In genomic region chr1:8392522-8392921, GRCh38 we compare ENCODE assay signal across 21 cellular contexts.
A peak's percentile ranks its signal among the peaks of the same experiment; 100 is the strongest.
DNase-seq lines count a peak whose midpoint lies in the region; ATAC-seq and TF ChIP-seq lines count a peak whose summit lies in the region.
"Had no signal": no experiment of that assay in that cellular context is flagged by ENCODE, and none has a peak within 500 bp of the region (broad histone marks: within the 10 kb centered on the region; RNA-seq: fewer than 3 reads in every experiment).

No MANE protein-coding gene starts in this region.

- peaks cover 64% of the 10 kb centered on the region for H3K36me3 Mint-ChIP-seq in CD4-positive, alpha-beta T cell (ENCODE audit: low read depth)
- peaks cover 17% of the 10 kb centered on the region for H3K36me3 Mint-ChIP-seq in activated T-helper 1 cell treated with anti-CD3 and anti-CD28 coated beads, Interleukin-12 subunit alpha, Interleukin-12 subunit beta, Interleukin-2, Interleukin-4 antibody, amounts not matched to agents 30 ng/mL and 10 ng/mL and 1 ng/mL, durations not matched to agents 14 hours and 24 hours and 36 hours (ENCODE audit: low read depth)

- no peaks in the 10 kb centered on the region for H3K9me3 Mint-ChIP-seq in CD4-positive, alpha-beta T cell
- H3K9me3 Mint-ChIP-seq in activated T-helper 1 cell treated with anti-CD3 and anti-CD28 coated beads, Interleukin-12 subunit alpha, Interleukin-12 subunit beta, Interleukin-2, Interleukin-4 antibody, amounts not matched to agents 30 ng/mL and 10 ng/mL and 1 ng/mL, durations not matched to agents 14 hours and 24 hours and 36 hours, result no peaks in the 10 kb centered on the region
- H3K9me3 Mint-ChIP-seq: stimulated activated memory B cell treated with anti-CD40 and anti-IgM and Interleukin-4, amounts not matched to agents 10 μg/mL and 1 μg/mL and 100 μg/mL, for 72 hours; T-helper 1 cell treated with Interleukin-12 subunit alpha and Interleukin-12 subunit beta and Interleukin-4 antibody, amounts not matched to agents 30 μg/mL and 1 μg/mL, for 36 hours had no signal

- H3K27ac ChIP-seq in ACC112 (ENCODE audit: low read depth, low read length) (peak overlapping the region; percentile 100; the same call in 1 of the 2 replicates), muscle layer of colon (ENCODE audit: low read depth, low read length) (peak overlapping the region; percentile 3)
- H3K27ac ChIP-seq in CD4-positive, alpha-beta T cell (ENCODE audit: low read depth, low read length), result no peak overlapping the region
- H3K27ac ChIP-seq: hepatocyte, lower lobe of right lung, right lobe of liver had no signal

- H3K27me3 Mint-ChIP-seq in CD4-positive, alpha-beta T cell, result no peaks in the 10 kb centered on the region
- H3K27me3 Mint-ChIP-seq in activated T-helper 1 cell treated with anti-CD3 and anti-CD28 coated beads, Interleukin-12 subunit alpha, Interleukin-12 subunit beta, Interleukin-2, Interleukin-4 antibody, amounts not matched to agents 30 ng/mL and 10 ng/mL and 1 ng/mL, durations not matched to agents 14 hours and 24 hours and 36 hours (ENCODE audit: insufficient read depth), result no peaks in the 10 kb centered on the region
- H3K27me3 Mint-ChIP-seq: stimulated activated memory B cell treated with anti-CD40 and anti-IgM and Interleukin-4, amounts not matched to agents 10 μg/mL and 1 μg/mL and 100 μg/mL, for 72 hours had no signal

- H3K27me3 ChIP-seq in ACC112 (ENCODE audit: insufficient read depth, low read length) (no peaks in the 10 kb centered on the region), muscle layer of colon (ENCODE audit: control insufficient read depth in 1 of 2, insufficient read depth in 2 of 2, low read length in 2 of 2) (no peaks in the 10 kb centered on the region)
- no peaks in the 10 kb centered on the region for H3K27me3 ChIP-seq in CD4-positive, alpha-beta T cell (ENCODE audit: control insufficient read depth, insufficient read depth, low read length)
- H3K27me3 ChIP-seq: ascending aorta, BE2C, hepatocyte, right lobe of liver, thyroid gland had no signal

- no peak overlapping the region for H3K9ac ChIP-seq in muscle layer of colon (ENCODE audit: low read length)

- H3K79me2 ChIP-seq in ACC112 (ENCODE audit: control insufficient read depth, insufficient read depth, low read length, unreplicated experiment), result peaks cover 69% of the 10 kb centered on the region

- peaks cover 94% of the 10 kb centered on the region for H3K4me1 Mint-ChIP-seq in CD4-positive, alpha-beta T cell (ENCODE audit: low read depth)
- H3K4me1 Mint-ChIP-seq in activated T-helper 1 cell treated with anti-CD3 and anti-CD28 coated beads, Interleukin-12 subunit alpha, Interleukin-12 subunit beta, Interleukin-2, Interleukin-4 antibody, amounts not matched to agents 30 ng/mL and 10 ng/mL and 1 ng/mL, durations not matched to agents 14 hours and 24 hours and 36 hours (ENCODE audit: low read depth), result peaks cover 71% of the 10 kb centered on the region

- no peak for DNase-seq in CD4-positive, alpha-beta T cell
- no peak for DNase-seq in activated T-helper 1 cell treated with anti-CD3 and anti-CD28 coated beads, Interleukin-12 subunit alpha, Interleukin-12 subunit beta, Interleukin-2, Interleukin-4 antibody, amounts not matched to agents 30 ng/mL and 10 ng/mL and 1 ng/mL, durations not matched to agents 14 hours and 24 hours and 36 hours (ENCODE audit: low spot score)
- no peak for DNase-seq in superior temporal gyrus (ENCODE audit: extremely low spot score)
- DNase-seq: activated gamma-delta T cell, BE2C, Calu3, lower lobe of right lung, NCI-H1105 treated with DMSO at 0.1 percent for 48 hours, NCI-H526 treated with DMSO at 0.1 percent for 48 hours, OCI-M1, SIG-M5, thyroid gland had no signal

- H3K27ac Mint-ChIP-seq in CD4-positive, alpha-beta T cell, result peak overlapping the region; percentile 57
- peak overlapping the region; percentile 45 for H3K27ac Mint-ChIP-seq in activated T-helper 1 cell treated with anti-CD3 and anti-CD28 coated beads, Interleukin-12 subunit alpha, Interleukin-12 subunit beta, Interleukin-2, Interleukin-4 antibody, amounts not matched to agents 30 ng/mL and 10 ng/mL and 1 ng/mL, durations not matched to agents 14 hours and 24 hours and 36 hours
- H3K27ac Mint-ChIP-seq: stimulated activated memory B cell treated with anti-CD40 and anti-IgM and Interleukin-4, amounts not matched to agents 10 μg/mL and 1 μg/mL and 100 μg/mL, for 72 hours; T-helper 1 cell treated with Interleukin-12 subunit alpha and Interleukin-12 subunit beta and Interleukin-4 antibody, amounts not matched to agents 30 μg/mL and 1 μg/mL, for 36 hours had no signal

- H3K4me3 ChIP-seq in ACC112 (ENCODE audit: low read depth, low read length), result no peak overlapping the region
- H3K4me3 ChIP-seq in muscle layer of colon (ENCODE audit: low read depth in 1 of 2, low read length in 2 of 2), result no peak overlapping the region
- H3K4me3 ChIP-seq: ascending aorta, hepatocyte, lower lobe of right lung, right lobe of liver, thyroid gland had no signal

- CTCF ChIA-PET in CD4-positive, alpha-beta T cell (lab: Charles Lee), result interaction anchor here (1.8 kb wide), 1 partner anchor 17 kb away, joined by 7 read pairs; no protein-coding TSS in a partner anchor

- H3K4me3 Mint-ChIP-seq in CD4-positive, alpha-beta T cell, result no peak overlapping the region
- H3K4me3 Mint-ChIP-seq in activated T-helper 1 cell treated with anti-CD3 and anti-CD28 coated beads, Interleukin-12 subunit alpha, Interleukin-12 subunit beta, Interleukin-2, Interleukin-4 antibody, amounts not matched to agents 30 ng/mL and 10 ng/mL and 1 ng/mL, durations not matched to agents 14 hours and 24 hours and 36 hours, result no peak overlapping the region
- H3K4me3 Mint-ChIP-seq: stimulated activated memory B cell treated with anti-CD40 and anti-IgM and Interleukin-4, amounts not matched to agents 10 μg/mL and 1 μg/mL and 100 μg/mL, for 72 hours; T-helper 1 cell treated with Interleukin-12 subunit alpha and Interleukin-12 subunit beta and Interleukin-4 antibody, amounts not matched to agents 30 μg/mL and 1 μg/mL, for 36 hours had no signal

- intact Hi-C loops in CD4-positive, alpha-beta T cell (cut with DNase I, micrococcal nuclease), result no loop called here
- intact Hi-C loops in activated T-helper 1 cell treated with anti-CD3 and anti-CD28 coated beads, Interleukin-12 subunit alpha, Interleukin-12 subunit beta, Interleukin-2, Interleukin-4 antibody, amounts not matched to agents 30 ng/mL and 10 ng/mL and 1 ng/mL, durations not matched to agents 14 hours and 24 hours and 36 hours (cut with micrococcal nuclease), result no loop called here

- ATAC-seq in CD4-positive, alpha-beta T cell (ENCODE audit: poor library complexity), result no peak
- ATAC-seq in HG02938 (IDR thresholded peaks at IDR 0.05; ENCODE audit: unreplicated experiment), result no peak
- ATAC-seq in HG02973 (IDR thresholded peaks at IDR 0.05; ENCODE audit: unreplicated experiment), result no peak
- ATAC-seq: lower lobe of right lung; stimulated activated memory B cell treated with anti-CD40 and anti-IgM and Interleukin-4, amounts not matched to agents 10 μg/mL and 1 μg/mL and 100 μg/mL, for 72 hours had no signal

- H3K36me3 ChIP-seq in ACC112 (ENCODE audit: insufficient read depth, low read length), result peaks cover 23% of the 10 kb centered on the region
- peaks cover 13% of the 10 kb centered on the region for H3K36me3 ChIP-seq in muscle layer of colon (ENCODE audit: insufficient read depth, low read length)
- H3K36me3 ChIP-seq: BE2C, thyroid gland had no signal

- POLR2A ChIA-PET in CD4-positive, alpha-beta T cell (lab: Charles Lee), result interaction anchor here (0.9 kb wide), 1 partner anchor 35 kb away, joined by 3 read pairs; no protein-coding TSS in a partner anchor

- no peak for TF ChIP-seq CTCF in CD4-positive, alpha-beta T cell (IDR thresholded peaks at IDR 0.05)

- no peaks in the 10 kb centered on the region for H3K9me3 ChIP-seq in CD4-positive, alpha-beta T cell (ENCODE audit: control insufficient read depth, low read length)
- no peaks in the 10 kb centered on the region for H3K9me3 ChIP-seq in muscle layer of colon (ENCODE audit: low read length)
- H3K9me3 ChIP-seq: ascending aorta, BE2C, lower lobe of right lung, right lobe of liver, thyroid gland had no signal

- H2AFZ ChIP-seq in ACC112 (ENCODE audit: low read length, unreplicated experiment), result no peak overlapping the region
- H2AFZ ChIP-seq: hepatocyte had no signal

- peaks cover 53% of the 10 kb centered on the region for H3K4me1 ChIP-seq in ACC112 (ENCODE audit: control insufficient read depth, insufficient read depth, low read length, unreplicated experiment)
- peaks cover 53% of the 10 kb centered on the region for H3K4me1 ChIP-seq in muscle layer of colon (ENCODE audit: insufficient read depth, low read length)
- H3K4me1 ChIP-seq: BE2C had no signal
